Comparison of ENCODE assay signal across 20 cellular contexts in genomic region chrX:76827672-76828071, GRCh38.
DNase-seq lines count a peak whose midpoint lies in the region; ATAC-seq, FAIRE-seq and TF ChIP-seq lines count a peak whose summit lies in the region.
"Had no signal": no experiment of that assay in that cellular context is flagged by ENCODE, and none has a peak within 500 bp of the region (broad histone marks: within the 10 kb centered on the region; RNA-seq: fewer than 3 reads in every experiment).

No MANE protein-coding gene starts in this region.

- H3K79me2 ChIP-seq in KMS-11 (ENCODE audit: insufficient read depth, low read depth) (no peaks in the 10 kb centered on the region), astrocyte (ENCODE audit: insufficient read depth, low read length) (no peaks in the 10 kb centered on the region)

- H3K4me1 Mint-ChIP-seq in astrocyte (ENCODE audit: low read depth, unreplicated experiment) = no peaks in the 10 kb centered on the region
- H3K4me1 Mint-ChIP-seq: CD4-positive, alpha-beta memory T cell had no signal

- H3K4me3 Mint-ChIP-seq in astrocyte (ENCODE audit: unreplicated experiment) = no peak overlapping the region
- H3K4me3 Mint-ChIP-seq: CD4-positive, alpha-beta memory T cell had no signal

- H2AFZ ChIP-seq in KMS-11 (ENCODE audit: low read depth) (peak overlapping the region; percentile 41), astrocyte (ENCODE audit: low read depth, low read length) (no peak overlapping the region)

- H3K27ac ChIP-seq in A549 (no peak overlapping the region), KMS-11 (no peak overlapping the region), astrocyte (ENCODE audit: low read depth, low read length) (no peak overlapping the region), kidney (ENCODE audit: low read depth in 2 of 2, low read length in 2 of 2) (no peak overlapping the region)

- 0 out of 2 replicates have a peak overlapping the region, but pooled peaks have one; percentile 25 for H3K9ac ChIP-seq in KMS-11
- H3K9ac ChIP-seq in astrocyte (ENCODE audit: low read length) = no peak overlapping the region
- H3K9ac ChIP-seq in kidney (ENCODE audit: low read length in 2 of 2) = no peak overlapping the region

- TF ChIP-seq POLR2A in A549 (IDR thresholded peaks at IDR 0.05; ENCODE audit: low read length) (no peak), lower leg skin (IDR thresholded peaks at IDR 0.05) (no peak)

- no peak for TF ChIP-seq EP300 in A549 (IDR thresholded peaks at IDR 0.05)

- no peak overlapping the region for H3K27ac Mint-ChIP-seq in astrocyte (ENCODE audit: unreplicated experiment)
- H3K27ac Mint-ChIP-seq: CD4-positive, alpha-beta memory T cell had no signal

- no peak for TF ChIP-seq CTCF in A549 (IDR thresholded peaks at IDR 0.05)
- TF ChIP-seq CTCF in KMS-11 (conservative IDR thresholded peaks at IDR 0.05; ENCODE audit: low read depth, low read length) = no peak
- no peak for TF ChIP-seq CTCF in astrocyte (IDR thresholded peaks at IDR 0.05; ENCODE audit: insufficient read depth, low read depth, low read length)
- TF ChIP-seq CTCF in kidney (IDR thresholded peaks at IDR 0.05; ENCODE audit: borderline replicate concordance, extremely low read depth, insufficient read depth) = no peak
- no peak for TF ChIP-seq CTCF in lower leg skin (IDR thresholded peaks at IDR 0.05)
- TF ChIP-seq CTCF in omental fat pad (IDR thresholded peaks at IDR 0.05) = no peak

- no peaks in the 10 kb centered on the region for H3K27me3 Mint-ChIP-seq in astrocyte (ENCODE audit: low read depth, unreplicated experiment)
- H3K27me3 Mint-ChIP-seq: CD4-positive, alpha-beta memory T cell had no signal

- no peak overlapping the region for H3K4me3 ChIP-seq in A549
- H3K4me3 ChIP-seq in KMS-11 (IDR thresholded peaks at IDR 0.05; ENCODE audit: insufficient read depth, low read depth, low read length) = no peak overlapping the region
- no peak overlapping the region for H3K4me3 ChIP-seq in astrocyte (ENCODE audit: insufficient read depth, low read depth, low read length)
- no peak overlapping the region for H3K4me3 ChIP-seq in kidney (ENCODE audit: low read length in 2 of 2)
- H3K4me3 ChIP-seq in lower leg skin (ENCODE audit: low read depth, poor library complexity, severe bottlenecking) = no peak overlapping the region
- H3K4me3 ChIP-seq: HAP-1 had no signal

- no peak for DNase-seq in A549 (ENCODE audit: low read depth in 1 of 2, low spot score in 1 of 2)
- DNase-seq in astrocyte (ENCODE audit: low read depth) = no peak
- DNase-seq in kidney = no peak
- no peak for DNase-seq in lower leg skin (ENCODE audit: low spot score in 2 of 2)
- DNase-seq in activated gamma-delta T cell treated with Interleukin-2 at 50 U/mL for 16 hours = no peak
- no peak for DNase-seq in omental fat pad (ENCODE audit: low spot score)
- DNase-seq: 8988T; C1 segment of cervical spinal cord; Calu3; CD4-positive, alpha-beta memory T cell; COR-L47; DMS53; DMS79 treated with DMSO at 0.1 percent for 48 hours; GF-D8; GOT3 had no signal

- no peaks in the 10 kb centered on the region for H3K4me1 ChIP-seq in A549
- peaks cover 16% of the 10 kb centered on the region for H3K4me1 ChIP-seq in KMS-11 (ENCODE audit: low read depth, poor library complexity, severe bottlenecking)
- H3K4me1 ChIP-seq in astrocyte (ENCODE audit: insufficient read depth, low read length) = no peaks in the 10 kb centered on the region
- no peaks in the 10 kb centered on the region for H3K4me1 ChIP-seq in kidney (ENCODE audit: control insufficient read depth in 1 of 2, insufficient read depth in 1 of 2, low read depth in 1 of 2, low read length in 2 of 2)
- H3K4me1 ChIP-seq: HAP-1 had no signal

- intact Hi-C loops in kidney (cut with DNase I) (no loop called here), lower leg skin (cut with DNase I; ENCODE audit: low total_unique reads) (no loop called here)

- no peaks in the 10 kb centered on the region for H3K36me3 ChIP-seq in KMS-11 (ENCODE audit: insufficient read depth)
- H3K36me3 ChIP-seq in astrocyte (ENCODE audit: insufficient read depth, low read length) = no peaks in the 10 kb centered on the region
- no peaks in the 10 kb centered on the region for H3K36me3 ChIP-seq in kidney (ENCODE audit: control insufficient read depth in 1 of 2, insufficient read depth in 2 of 2, low read length in 2 of 2)
- H3K36me3 ChIP-seq: HAP-1 had no signal

- H3K9me3 Mint-ChIP-seq in astrocyte (ENCODE audit: unreplicated experiment) = no peaks in the 10 kb centered on the region
- H3K9me3 Mint-ChIP-seq: CD4-positive, alpha-beta memory T cell had no signal

- H3K27me3 ChIP-seq in KMS-11 (ENCODE audit: insufficient read depth, low read depth) = no peaks in the 10 kb centered on the region
- no peaks in the 10 kb centered on the region for H3K27me3 ChIP-seq in astrocyte (ENCODE audit: insufficient read depth, low read length)

- no peaks in the 10 kb centered on the region for H4K20me1 ChIP-seq in KMS-11 (ENCODE audit: insufficient read depth)
- no peaks in the 10 kb centered on the region for H4K20me1 ChIP-seq in astrocyte (ENCODE audit: insufficient read depth, low read length)

- FAIRE-seq in A549 (lab: Jason Lieb, UNC) (peak; percentile 72), astrocyte (lab: Jason Lieb, UNC) (peak; percentile 26), kidney (lab: Jason Lieb, UNC) (peak; percentile 8)
- FAIRE-seq: GM12891, GM18507, H54 had no signal

- CTCF ChIA-PET in A549 (lab: Yijun Ruan, JAX) = no interaction called here

- H3K4me2 ChIP-seq in A549 (no peak overlapping the region), KMS-11 (peak overlapping the region; percentile 80), astrocyte (ENCODE audit: low read length) (no peak overlapping the region)

- no peaks in the 10 kb centered on the region for H3K36me3 Mint-ChIP-seq in astrocyte (ENCODE audit: low read depth, unreplicated experiment)
- H3K36me3 Mint-ChIP-seq: CD4-positive, alpha-beta memory T cell had no signal

- no peaks in the 10 kb centered on the region for H3K9me3 ChIP-seq in A549
- no peaks in the 10 kb centered on the region for H3K9me3 ChIP-seq in astrocyte (ENCODE audit: insufficient read depth, low read depth, low read length)
- no peaks in the 10 kb centered on the region for H3K9me3 ChIP-seq in kidney (ENCODE audit: control insufficient read depth in 1 of 2, low read length in 2 of 2)
- H3K9me3 ChIP-seq: HAP-1 had no signal

- TF ChIP-seq RAD21 in A549 (conservative IDR thresholded peaks at IDR 0.05 in 1 of 2, IDR thresholded peaks at IDR 0.05 in 1 of 2) = no peak

- ATAC-seq in A549 (no peak), omental fat pad (ENCODE audit: low FRiP score) (no peak)

- 2% methylated on average over 1 of the region's 1 CpG for WGBS in A549 (ENCODE audit: missing lambda C conversion rate)
- 36 to 82% methylated on average over 1 of the region's 1 CpG for WGBS in lower leg skin, 2 donors

- POLR2A ChIA-PET in A549 (lab: Yijun Ruan, JAX) = no interaction called here

TF ChIP-seq in A549, 52 proteins besides CTCF, POLR2A, EP300 and RAD21:
- no peak for TF ChIP-seq GATA3 (IDR thresholded peaks at IDR 0.05; ENCODE audit: borderline replicate concordance)
- no peak for TF ChIP-seq NFE2L2 (conservative IDR thresholded peaks at IDR 0.05; ENCODE audit: low read length)
- TF ChIP-seq FOXS1 (CRISPR knock-in tag; IDR thresholded peaks at IDR 0.05) = no peak
TF ChIP-seq in A549: peak in this region for 0.
